ENCODE assay signal across 17 cellular contexts in genomic region chr20:19056909-19057308, GRCh38.
DNase-seq lines count a peak whose midpoint lies in the region; TF ChIP-seq lines count a peak whose summit lies in the region.
"Had no signal": no experiment of that assay in that cellular context is flagged by ENCODE, and none has a peak within 500 bp of the region (broad histone marks: within the 10 kb centered on the region; RNA-seq: fewer than 3 reads in every experiment).

No MANE protein-coding gene starts in this region.

- H3K9me3 Mint-ChIP-seq in glutamatergic neuron (ENCODE audit: unreplicated experiment) = peaks cover 2% of the 10 kb centered on the region

- H3K27me3 ChIP-seq in GM06990 (replicated peaks; ENCODE audit: control insufficient read depth, insufficient read depth, low read length) (no peaks in the 10 kb centered on the region), OCI-LY3 (ENCODE audit: low read depth, low read length) (0 out of 2 replicates have a peak, but pooled peaks cover 6% of the 10 kb centered on the region)
- H3K27me3 ChIP-seq: uterus had no signal

- no peak overlapping the region for H3K27ac ChIP-seq in OCI-LY3 (ENCODE audit: low read length)
- H3K27ac ChIP-seq: psoas muscle, uterus had no signal

- no peak overlapping the region for H2AFZ ChIP-seq in OCI-LY3 (ENCODE audit: low read depth, low read length)

- H3K27ac Mint-ChIP-seq in glutamatergic neuron (ENCODE audit: unreplicated experiment) = no peak overlapping the region
- H3K27ac Mint-ChIP-seq: stimulated activated memory B cell treated with anti-CD40 and anti-IgM and Interleukin-4, amounts not matched to agents 10 μg/mL and 1 μg/mL and 100 μg/mL, for 72 hours; T-helper 2 cell treated with Interferon-gamma antibody and Interleukin-4, amounts not matched to agents 5 μg/mL and 100 μg/mL, for 36 hours had no signal

- H3K4me2 ChIP-seq in OCI-LY3 (ENCODE audit: low read length) = no peak overlapping the region

- H4K20me1 ChIP-seq in OCI-LY3 (ENCODE audit: insufficient read depth, low read length) = no peaks in the 10 kb centered on the region

- TF ChIP-seq CTCF in GM06990 (IDR thresholded peaks at IDR 0.05; ENCODE audit: insufficient read depth, low read length, poor library complexity, severe bottlenecking) (peak; percentile 40), OCI-LY3 (IDR thresholded peaks at IDR 0.05; ENCODE audit: low read depth, low read length) (peak; percentile 50), glutamatergic neuron (IDR thresholded peaks at IDR 0.05; ENCODE audit: partially characterized antibody, unreplicated experiment) (peak; percentile 14)

- H3K36me3 ChIP-seq in GM06990 (ENCODE audit: control insufficient read depth, insufficient read depth, low read length) (no peaks in the 10 kb centered on the region), OCI-LY3 (replicated peaks; ENCODE audit: low read depth, low read length) (no peaks in the 10 kb centered on the region)
- H3K36me3 ChIP-seq: uterus had no signal

- no peaks in the 10 kb centered on the region for H3K9me3 ChIP-seq in OCI-LY3 (ENCODE audit: insufficient read depth, low read length)

- H3K36me3 Mint-ChIP-seq in glutamatergic neuron (ENCODE audit: unreplicated experiment) = peaks cover 8% of the 10 kb centered on the region
- H3K36me3 Mint-ChIP-seq: stimulated activated memory B cell treated with anti-CD40 and anti-IgM and Interleukin-4, amounts not matched to agents 10 μg/mL and 1 μg/mL and 100 μg/mL, for 72 hours had no signal

- H3K9ac ChIP-seq in OCI-LY3 (ENCODE audit: low read length) = no peak overlapping the region

- H3K4me3 Mint-ChIP-seq in glutamatergic neuron (ENCODE audit: unreplicated experiment) = no peak overlapping the region
- H3K4me3 Mint-ChIP-seq: stimulated activated memory B cell treated with anti-CD40 and anti-IgM and Interleukin-4, amounts not matched to agents 10 μg/mL and 1 μg/mL and 100 μg/mL, for 72 hours; T-helper 2 cell treated with Interferon-gamma antibody and Interleukin-4, amounts not matched to agents 5 μg/mL and 100 μg/mL, for 36 hours had no signal

- no peaks in the 10 kb centered on the region for H3K4me1 ChIP-seq in OCI-LY3 (ENCODE audit: low read length)
- H3K4me1 ChIP-seq: psoas muscle, uterus had no signal

- H3K4me3 ChIP-seq in GM06990 (replicated peaks; ENCODE audit: low read depth, low read length) (no peak overlapping the region), OCI-LY3 (ENCODE audit: low read length) (no peak overlapping the region)
- H3K4me3 ChIP-seq: psoas muscle, uterus had no signal

- DNase-seq in activated CD4-positive, alpha-beta T cell treated with anti-CD3 and anti-CD28 coated beads for 48 hours = peak; percentile 45
- no peak for DNase-seq in activated CD4-positive, alpha-beta T cell treated with anti-CD3 and anti-CD28 coated beads, Interleukin-2, amount 50 U/mL, for 1 hour
- DNase-seq in GM06990 (ENCODE audit: extremely low read depth, insufficient read length) = no peak
- no peak for DNase-seq in glutamatergic neuron
- no peak for DNase-seq in SW 1271 (lab: John Stamatoyannopoulos, UW)
- no peak for DNase-seq in globus pallidus (ENCODE audit: low spot score)
- no peak for DNase-seq in NCI-H146 (lab: John Stamatoyannopoulos, UW)
- DNase-seq: activated naive CD4-positive, alpha-beta T cell treated with anti-CD3 and anti-CD28 coated beads, Interleukin-2, amount 50 U/mL, for 16 hours; H7; head of caudate nucleus; left colon; NCI-H2227 treated with DMSO at 0.1 percent for 48 hours; psoas muscle; uterus had no signal

- H3K79me2 ChIP-seq in OCI-LY3 (ENCODE audit: low read length) = no peaks in the 10 kb centered on the region

- no peaks in the 10 kb centered on the region for H3K27me3 Mint-ChIP-seq in glutamatergic neuron (ENCODE audit: unreplicated experiment)

- H3K4me1 Mint-ChIP-seq in glutamatergic neuron (ENCODE audit: low read depth, unreplicated experiment) = no peaks in the 10 kb centered on the region
- H3K4me1 Mint-ChIP-seq: stimulated activated memory B cell treated with anti-CD40 and anti-IgM and Interleukin-4, amounts not matched to agents 10 μg/mL and 1 μg/mL and 100 μg/mL, for 72 hours had no signal
